In genomic region chr2:155965415-155966070, GRCh38 we compare ENCODE assay signal across 20 cellular contexts.
DNase-seq lines count a peak whose midpoint lies in the region; ATAC-seq and TF ChIP-seq lines count a peak whose summit lies in the region.
"Had no signal": no experiment of that assay in that cellular context is flagged by ENCODE, and none has a peak within 500 bp of the region (broad histone marks: within the 10 kb centered on the region; RNA-seq: fewer than 3 reads in every experiment).

No MANE protein-coding gene starts in this region.

- peak overlapping the region; percentile 45 for H3K27ac Mint-ChIP-seq in chondrocyte (ENCODE audit: unreplicated experiment)
- H3K27ac Mint-ChIP-seq in neural progenitor cell, result no peak overlapping the region
- no peak overlapping the region for H3K27ac Mint-ChIP-seq in natural killer cell treated with Interleukin-12 subunit alpha and Interleukin-12 subunit beta and Interleukin-15 and Interleukin-18, amount 100 ng/mL, for 72 hours
- H3K27ac Mint-ChIP-seq: activated B cell treated with CpG ODN at 0.5 μM for 24 hours, HFFc6 had no signal

- DNase-seq in H7 (no peak), NCI-H2171 (lab: John Stamatoyannopoulos, UW) (peak; percentile 11), chondrocyte (ENCODE audit: low spot score) (no peak), neural progenitor cell (ENCODE audit: low spot score) (no peak), HK-2 (ENCODE audit: unreplicated experiment) (no peak)
- DNase-seq in stimulated activated CD8-positive, alpha-beta memory T cell treated with anti-CD3 and anti-CD28 coated beads, Interleukin-4, amount 100 ng/mL, for 48 hours, result no peak
- DNase-seq in natural killer cell treated with Interleukin-12 subunit alpha and Interleukin-12 subunit beta and Interleukin-15 and Interleukin-18, amount 100 ng/mL, for 72 hours (ENCODE audit: low spot score), result no peak
- DNase-seq: activated B cell treated with CpG ODN at 0.5 μM for 24 hours, activated gamma-delta T cell, anterior cingulate cortex, Calu3, erythroblast, GF-D8, HFFc6, Karpas-422, NCI-H146, NCI-H524 treated with DMSO at 0.1 percent for 48 hours, stomach had no signal

- peak overlapping the region; percentile 32; the same call in 1 of the 2 replicates for H3K4me3 ChIP-seq in H7 (ENCODE audit: insufficient read depth, low read depth, low read length)
- H3K4me3 ChIP-seq in neural progenitor cell, result no peak overlapping the region
- H3K4me3 ChIP-seq: stomach, vagina had no signal

- no peaks in the 10 kb centered on the region for H3K4me1 ChIP-seq in neural progenitor cell
- H3K4me1 ChIP-seq: stomach, vagina had no signal

- H4K20me1 ChIP-seq in neural progenitor cell (ENCODE audit: low read depth), result no peaks in the 10 kb centered on the region

- no peak for TF ChIP-seq CTCF in chondrocyte (IDR thresholded peaks at IDR 0.05)
- TF ChIP-seq CTCF in neural progenitor cell (IDR thresholded peaks at IDR 0.05), result no peak

- H3K9ac ChIP-seq in neural progenitor cell, result no peak overlapping the region

- no peak overlapping the region for H2AFZ ChIP-seq in neural progenitor cell (replicated peaks)

- no peak overlapping the region for H3K27ac ChIP-seq in neural progenitor cell
- H3K27ac ChIP-seq: stomach, vagina had no signal

- no peaks in the 10 kb centered on the region for H3K36me3 ChIP-seq in H7 (replicated peaks; ENCODE audit: control insufficient read depth, insufficient read depth, low read length)
- H3K36me3 ChIP-seq in neural progenitor cell, result no peaks in the 10 kb centered on the region
- H3K36me3 ChIP-seq: stomach, vagina had no signal

- no peaks in the 10 kb centered on the region for H3K27me3 Mint-ChIP-seq in chondrocyte (ENCODE audit: low read depth)
- H3K27me3 Mint-ChIP-seq in neural progenitor cell (ENCODE audit: insufficient read depth, low read depth), result no peaks in the 10 kb centered on the region
- no peaks in the 10 kb centered on the region for H3K27me3 Mint-ChIP-seq in natural killer cell treated with Interleukin-12 subunit alpha and Interleukin-12 subunit beta and Interleukin-15 and Interleukin-18, amount 100 ng/mL, for 72 hours
- H3K27me3 Mint-ChIP-seq: activated B cell treated with CpG ODN at 0.5 μM for 24 hours had no signal

- no peaks in the 10 kb centered on the region for H3F3A ChIP-seq in neural progenitor cell (ENCODE audit: low read depth)

- H3K4me1 Mint-ChIP-seq in chondrocyte (ENCODE audit: low read depth), result peaks cover 9% of the 10 kb centered on the region
- peaks cover 3% of the 10 kb centered on the region for H3K4me1 Mint-ChIP-seq in neural progenitor cell
- H3K4me1 Mint-ChIP-seq in natural killer cell treated with Interleukin-12 subunit alpha and Interleukin-12 subunit beta and Interleukin-15 and Interleukin-18, amount 100 ng/mL, for 72 hours (ENCODE audit: low read depth in 2 of 2), result no peaks in the 10 kb centered on the region
- H3K4me1 Mint-ChIP-seq: activated B cell treated with CpG ODN at 0.5 μM for 24 hours had no signal

- ATAC-seq in GM19023 (IDR thresholded peaks at IDR 0.05; ENCODE audit: unreplicated experiment), result no peak
- no peak for ATAC-seq in natural killer cell treated with Interleukin-12 subunit alpha and Interleukin-12 subunit beta and Interleukin-15 and Interleukin-18, amount 100 ng/mL, for 72 hours

- H3K27me3 ChIP-seq in H7 (ENCODE audit: control insufficient read depth, insufficient read depth, low read length) (no peaks in the 10 kb centered on the region), neural progenitor cell (no peaks in the 10 kb centered on the region)
- H3K27me3 ChIP-seq: stomach, vagina had no signal

- H3K9me3 ChIP-seq in neural progenitor cell (ENCODE audit: low read depth), result no peaks in the 10 kb centered on the region
- H3K9me3 ChIP-seq: stomach, vagina had no signal

- H3K79me2 ChIP-seq in neural progenitor cell (ENCODE audit: low read depth), result no peaks in the 10 kb centered on the region

- H3K36me3 Mint-ChIP-seq in chondrocyte (ENCODE audit: low read depth) (no peaks in the 10 kb centered on the region), neural progenitor cell (no peaks in the 10 kb centered on the region)
- H3K36me3 Mint-ChIP-seq in natural killer cell treated with Interleukin-12 subunit alpha and Interleukin-12 subunit beta and Interleukin-15 and Interleukin-18, amount 100 ng/mL, for 72 hours, result no peaks in the 10 kb centered on the region

- peak overlapping the region; percentile 69 for H3K4me3 Mint-ChIP-seq in chondrocyte (ENCODE audit: unreplicated experiment)
- H3K4me3 Mint-ChIP-seq in neural progenitor cell, result peak overlapping the region; percentile 41
- no peak overlapping the region for H3K4me3 Mint-ChIP-seq in natural killer cell treated with Interleukin-12 subunit alpha and Interleukin-12 subunit beta and Interleukin-15 and Interleukin-18, amount 100 ng/mL, for 72 hours
- H3K4me3 Mint-ChIP-seq: activated B cell treated with CpG ODN at 0.5 μM for 24 hours, HFFc6 had no signal

- H3K9me3 Mint-ChIP-seq in chondrocyte (ENCODE audit: low read depth) (peaks cover 2% of the 10 kb centered on the region), neural progenitor cell (peaks cover 7% of the 10 kb centered on the region)
- H3K9me3 Mint-ChIP-seq in natural killer cell treated with Interleukin-12 subunit alpha and Interleukin-12 subunit beta and Interleukin-15 and Interleukin-18, amount 100 ng/mL, for 72 hours, result peaks cover 4% of the 10 kb centered on the region

- H3K4me2 ChIP-seq in neural progenitor cell, result no peak overlapping the region
